Comparison of ENCODE assay signal across 1 cellular context in genomic region chr16:24677388-24677787, GRCh38.
TF ChIP-seq lines count a peak whose summit lies in the region.

No MANE protein-coding gene starts in this region.

TF ChIP-seq in IMR-90, 13 proteins besides CTCF, POLR2A, EP300 and RAD21 (continued from another document):
- TF ChIP-seq CEBPB (IDR thresholded peaks at IDR 0.05; ENCODE audit: low read depth, low read length) (no peak), SMC3 (IDR thresholded peaks at IDR 0.05; ENCODE audit: low read depth, low read length) (no peak), MAFK (IDR thresholded peaks at IDR 0.05; ENCODE audit: low read depth, low read length) (no peak), MAZ (IDR thresholded peaks at IDR 0.05; ENCODE audit: borderline replicate concordance, low read depth, low read length) (no peak), ELK1 (IDR thresholded peaks at IDR 0.05; ENCODE audit: borderline replicate concordance, low read depth, low read length) (no peak), FOS (IDR thresholded peaks at IDR 0.05; ENCODE audit: low read depth, low read length) (no peak)
TF ChIP-seq in IMR-90: peak in this region for 0.
